In the genomic region with DNA sequence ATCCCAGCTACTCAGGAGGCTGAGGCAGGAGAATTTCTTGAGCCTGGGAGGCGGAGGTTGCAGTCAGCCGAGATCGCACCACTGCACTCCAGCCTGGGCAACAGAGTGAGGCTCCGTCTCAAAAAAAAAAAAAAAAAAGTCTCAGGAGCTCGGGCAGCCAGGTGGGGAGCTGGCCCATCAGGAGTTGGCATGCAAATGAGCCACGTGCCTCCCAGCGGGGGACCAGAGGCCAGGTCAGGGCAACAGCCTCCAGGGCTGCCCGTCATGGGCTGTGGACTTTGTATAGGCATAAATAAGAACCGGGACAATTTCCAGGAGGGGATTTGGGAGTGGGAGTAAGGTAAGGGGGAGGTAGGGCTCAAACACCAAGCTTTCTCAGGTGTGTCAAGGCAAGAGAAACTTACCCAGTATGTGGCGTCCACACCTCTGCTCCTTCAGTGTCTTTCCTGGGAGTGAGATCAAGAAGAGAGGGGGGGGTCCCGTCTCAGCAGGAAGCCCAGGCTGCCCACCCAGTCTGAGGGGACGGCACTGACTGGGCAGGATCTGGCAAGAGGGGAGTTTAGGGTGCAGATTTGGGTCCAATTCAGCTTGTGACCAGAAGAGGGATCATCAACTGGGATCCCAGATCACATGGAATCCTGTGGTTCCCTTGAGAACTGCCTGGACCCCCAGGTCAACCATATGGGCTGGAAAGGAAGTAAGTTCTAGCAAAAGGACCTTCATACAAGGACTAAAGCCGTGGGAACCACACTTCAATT, we compare ENCODE assay signal across 1 cellular context.
TF ChIP-seq lines count a peak whose summit lies in the region.

No MANE protein-coding gene starts in this region.

TF ChIP-seq in HepG2, 621 proteins besides CTCF, POLR2A, EP300 and RAD21 (continued from another document and continues in another):
- TF ChIP-seq, protein P1, sequence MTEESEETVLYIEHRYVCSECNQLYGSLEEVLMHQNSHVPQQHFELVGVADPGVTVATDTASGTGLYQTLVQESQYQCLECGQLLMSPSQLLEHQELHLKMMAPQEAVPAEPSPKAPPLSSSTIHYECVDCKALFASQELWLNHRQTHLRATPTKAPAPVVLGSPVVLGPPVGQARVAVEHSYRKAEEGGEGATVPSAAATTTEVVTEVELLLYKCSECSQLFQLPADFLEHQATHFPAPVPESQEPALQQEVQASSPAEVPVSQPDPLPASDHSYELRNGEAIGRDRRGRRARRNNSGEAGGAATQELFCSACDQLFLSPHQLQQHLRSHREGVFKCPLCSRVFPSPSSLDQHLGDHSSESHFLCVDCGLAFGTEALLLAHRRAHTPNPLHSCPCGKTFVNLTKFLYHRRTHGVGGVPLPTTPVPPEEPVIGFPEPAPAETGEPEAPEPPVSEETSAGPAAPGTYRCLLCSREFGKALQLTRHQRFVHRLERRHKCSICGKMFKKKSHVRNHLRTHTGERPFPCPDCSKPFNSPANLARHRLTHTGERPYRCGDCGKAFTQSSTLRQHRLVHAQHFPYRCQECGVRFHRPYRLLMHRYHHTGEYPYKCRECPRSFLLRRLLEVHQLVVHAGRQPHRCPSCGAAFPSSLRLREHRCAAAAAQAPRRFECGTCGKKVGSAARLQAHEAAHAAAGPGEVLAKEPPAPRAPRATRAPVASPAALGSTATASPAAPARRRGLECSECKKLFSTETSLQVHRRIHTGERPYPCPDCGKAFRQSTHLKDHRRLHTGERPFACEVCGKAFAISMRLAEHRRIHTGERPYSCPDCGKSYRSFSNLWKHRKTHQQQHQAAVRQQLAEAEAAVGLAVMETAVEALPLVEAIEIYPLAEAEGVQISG (CRISPR knock-in tag; IDR thresholded peaks at IDR 0.05) = 0 out of 2 replicates have a peak, but pooled peaks have one; percentile 33
- TF ChIP-seq, protein P2, sequence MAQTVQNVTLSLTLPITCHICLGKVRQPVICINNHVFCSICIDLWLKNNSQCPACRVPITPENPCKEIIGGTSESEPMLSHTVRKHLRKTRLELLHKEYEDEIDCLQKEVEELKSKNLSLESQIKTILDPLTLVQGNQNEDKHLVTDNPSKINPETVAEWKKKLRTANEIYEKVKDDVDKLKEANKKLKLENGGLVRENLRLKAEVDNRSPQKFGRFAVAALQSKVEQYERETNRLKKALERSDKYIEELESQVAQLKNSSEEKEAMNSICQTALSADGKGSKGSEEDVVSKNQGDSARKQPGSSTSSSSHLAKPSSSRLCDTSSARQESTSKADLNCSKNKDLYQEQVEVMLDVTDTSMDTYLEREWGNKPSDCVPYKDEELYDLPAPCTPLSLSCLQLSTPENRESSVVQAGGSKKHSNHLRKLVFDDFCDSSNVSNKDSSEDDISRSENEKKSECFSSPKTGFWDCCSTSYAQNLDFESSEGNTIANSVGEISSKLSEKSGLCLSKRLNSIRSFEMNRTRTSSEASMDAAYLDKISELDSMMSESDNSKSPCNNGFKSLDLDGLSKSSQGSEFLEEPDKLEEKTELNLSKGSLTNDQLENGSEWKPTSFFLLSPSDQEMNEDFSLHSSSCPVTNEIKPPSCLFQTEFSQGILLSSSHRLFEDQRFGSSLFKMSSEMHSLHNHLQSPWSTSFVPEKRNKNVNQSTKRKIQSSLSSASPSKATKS (CRISPR knock-in tag; IDR thresholded peaks at IDR 0.05) = no peak
- TF ChIP-seq ZNF546 (CRISPR knock-in tag; conservative IDR thresholded peaks at IDR 0.05) (no peak), KLF11 (CRISPR knock-in tag; IDR thresholded peaks at IDR 0.05) (no peak), ZBTB38 (CRISPR knock-in tag; IDR thresholded peaks at IDR 0.05) (no peak; the same call in 1 of the 2 replicates), ZNF331 (CRISPR knock-in tag; IDR thresholded peaks at IDR 0.05) (0 out of 2 replicates have a peak, but pooled peaks have one; percentile 46), PCBP1 (IDR thresholded peaks at IDR 0.05; ENCODE audit: borderline replicate concordance, low read depth, low read length) (no peak), SRSF9 (IDR thresholded peaks at IDR 0.05; ENCODE audit: borderline replicate concordance, insufficient read depth, low read depth, low read length, poor library complexity, severe bottlenecking) (no peak), SP1 (IDR thresholded peaks at IDR 0.05) (no peak), SP1 (CRISPR knock-in tag; IDR thresholded peaks at IDR 0.05) (no peak), KDM5A (IDR thresholded peaks at IDR 0.05; ENCODE audit: borderline replicate concordance, low read length) (no peak), ZNF549 (CRISPR knock-in tag; IDR thresholded peaks at IDR 0.05) (no peak), U2AF2 (IDR thresholded peaks at IDR 0.05; ENCODE audit: low read depth, low read length) (no peak), ZNF329 (CRISPR knock-in tag; IDR thresholded peaks at IDR 0.05; ENCODE audit: low read depth) (no peak), MAFF (IDR thresholded peaks at IDR 0.05; ENCODE audit: low read depth, low read length) (no peak), KDM2A (CRISPR knock-in tag; IDR thresholded peaks at IDR 0.05; ENCODE audit: borderline replicate concordance, low read depth) (no peak), TOE1 (CRISPR knock-in tag; IDR thresholded peaks at IDR 0.05) (no peak), HOXA9 (CRISPR knock-in tag; IDR thresholded peaks at IDR 0.05; ENCODE audit: borderline replicate concordance) (no peak), ZNF256 (CRISPR knock-in tag; conservative IDR thresholded peaks at IDR 0.05) (no peak), U2AF1 (optimal IDR thresholded peaks at IDR 0.05; ENCODE audit: low read depth, low read length) (no peak), ZBTB1 (CRISPR knock-in tag; IDR thresholded peaks at IDR 0.05; ENCODE audit: borderline replicate concordance) (no peak), SUZ12 (IDR thresholded peaks at IDR 0.05; ENCODE audit: low read depth, low read length) (no peak), ZNF879 (CRISPR knock-in tag; IDR thresholded peaks at IDR 0.05) (no peak), ZNF317 (CRISPR knock-in tag; IDR thresholded peaks at IDR 0.05) (0 out of 2 replicates have a peak, but pooled peaks have one; percentile 60), ZFAT (CRISPR knock-in tag; conservative IDR thresholded peaks at IDR 0.05) (no peak)
- TF ChIP-seq, protein P3, sequence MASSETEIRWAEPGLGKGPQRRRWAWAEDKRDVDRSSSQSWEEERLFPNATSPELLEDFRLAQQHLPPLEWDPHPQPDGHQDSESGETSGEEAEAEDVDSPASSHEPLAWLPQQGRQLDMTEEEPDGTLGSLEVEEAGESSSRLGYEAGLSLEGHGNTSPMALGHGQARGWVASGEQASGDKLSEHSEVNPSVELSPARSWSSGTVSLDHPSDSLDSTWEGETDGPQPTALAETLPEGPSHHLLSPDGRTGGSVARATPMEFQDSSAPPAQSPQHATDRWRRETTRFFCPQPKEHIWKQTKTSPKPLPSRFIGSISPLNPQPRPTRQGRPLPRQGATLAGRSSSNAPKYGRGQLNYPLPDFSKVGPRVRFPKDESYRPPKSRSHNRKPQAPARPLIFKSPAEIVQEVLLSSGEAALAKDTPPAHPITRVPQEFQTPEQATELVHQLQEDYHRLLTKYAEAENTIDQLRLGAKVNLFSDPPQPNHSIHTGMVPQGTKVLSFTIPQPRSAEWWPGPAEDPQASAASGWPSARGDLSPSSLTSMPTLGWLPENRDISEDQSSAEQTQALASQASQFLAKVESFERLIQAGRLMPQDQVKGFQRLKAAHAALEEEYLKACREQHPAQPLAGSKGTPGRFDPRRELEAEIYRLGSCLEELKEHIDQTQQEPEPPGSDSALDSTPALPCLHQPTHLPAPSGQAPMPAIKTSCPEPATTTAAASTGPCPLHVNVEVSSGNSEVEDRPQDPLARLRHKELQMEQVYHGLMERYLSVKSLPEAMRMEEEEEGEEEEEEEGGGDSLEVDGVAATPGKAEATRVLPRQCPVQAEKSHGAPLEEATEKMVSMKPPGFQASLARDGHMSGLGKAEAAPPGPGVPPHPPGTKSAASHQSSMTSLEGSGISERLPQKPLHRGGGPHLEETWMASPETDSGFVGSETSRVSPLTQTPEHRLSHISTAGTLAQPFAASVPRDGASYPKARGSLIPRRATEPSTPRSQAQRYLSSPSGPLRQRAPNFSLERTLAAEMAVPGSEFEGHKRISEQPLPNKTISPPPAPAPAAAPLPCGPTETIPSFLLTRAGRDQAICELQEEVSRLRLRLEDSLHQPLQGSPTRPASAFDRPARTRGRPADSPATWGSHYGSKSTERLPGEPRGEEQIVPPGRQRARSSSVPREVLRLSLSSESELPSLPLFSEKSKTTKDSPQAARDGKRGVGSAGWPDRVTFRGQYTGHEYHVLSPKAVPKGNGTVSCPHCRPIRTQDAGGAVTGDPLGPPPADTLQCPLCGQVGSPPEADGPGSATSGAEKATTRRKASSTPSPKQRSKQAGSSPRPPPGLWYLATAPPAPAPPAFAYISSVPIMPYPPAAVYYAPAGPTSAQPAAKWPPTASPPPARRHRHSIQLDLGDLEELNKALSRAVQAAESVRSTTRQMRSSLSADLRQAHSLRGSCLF (CRISPR knock-in tag; IDR thresholded peaks at IDR 0.05; ENCODE audit: borderline replicate concordance) = no peak
- TF ChIP-seq, protein P4, sequence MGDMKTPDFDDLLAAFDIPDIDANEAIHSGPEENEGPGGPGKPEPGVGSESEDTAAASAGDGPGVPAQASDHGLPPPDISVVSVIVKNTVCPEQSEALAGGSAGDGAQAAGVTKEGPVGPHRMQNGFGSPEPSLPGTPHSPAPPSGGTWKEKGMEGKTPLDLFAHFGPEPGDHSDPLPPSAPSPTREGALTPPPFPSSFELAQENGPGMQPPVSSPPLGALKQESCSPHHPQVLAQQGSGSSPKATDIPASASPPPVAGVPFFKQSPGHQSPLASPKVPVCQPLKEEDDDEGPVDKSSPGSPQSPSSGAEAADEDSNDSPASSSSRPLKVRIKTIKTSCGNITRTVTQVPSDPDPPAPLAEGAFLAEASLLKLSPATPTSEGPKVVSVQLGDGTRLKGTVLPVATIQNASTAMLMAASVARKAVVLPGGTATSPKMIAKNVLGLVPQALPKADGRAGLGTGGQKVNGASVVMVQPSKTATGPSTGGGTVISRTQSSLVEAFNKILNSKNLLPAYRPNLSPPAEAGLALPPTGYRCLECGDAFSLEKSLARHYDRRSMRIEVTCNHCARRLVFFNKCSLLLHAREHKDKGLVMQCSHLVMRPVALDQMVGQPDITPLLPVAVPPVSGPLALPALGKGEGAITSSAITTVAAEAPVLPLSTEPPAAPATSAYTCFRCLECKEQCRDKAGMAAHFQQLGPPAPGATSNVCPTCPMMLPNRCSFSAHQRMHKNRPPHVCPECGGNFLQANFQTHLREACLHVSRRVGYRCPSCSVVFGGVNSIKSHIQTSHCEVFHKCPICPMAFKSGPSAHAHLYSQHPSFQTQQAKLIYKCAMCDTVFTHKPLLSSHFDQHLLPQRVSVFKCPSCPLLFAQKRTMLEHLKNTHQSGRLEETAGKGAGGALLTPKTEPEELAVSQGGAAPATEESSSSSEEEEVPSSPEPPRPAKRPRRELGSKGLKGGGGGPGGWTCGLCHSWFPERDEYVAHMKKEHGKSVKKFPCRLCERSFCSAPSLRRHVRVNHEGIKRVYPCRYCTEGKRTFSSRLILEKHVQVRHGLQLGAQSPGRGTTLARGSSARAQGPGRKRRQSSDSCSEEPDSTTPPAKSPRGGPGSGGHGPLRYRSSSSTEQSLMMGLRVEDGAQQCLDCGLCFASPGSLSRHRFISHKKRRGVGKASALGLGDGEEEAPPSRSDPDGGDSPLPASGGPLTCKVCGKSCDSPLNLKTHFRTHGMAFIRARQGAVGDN (CRISPR knock-in tag; IDR thresholded peaks at IDR 0.05) = peak; percentile 91
- TF ChIP-seq, protein P5, sequence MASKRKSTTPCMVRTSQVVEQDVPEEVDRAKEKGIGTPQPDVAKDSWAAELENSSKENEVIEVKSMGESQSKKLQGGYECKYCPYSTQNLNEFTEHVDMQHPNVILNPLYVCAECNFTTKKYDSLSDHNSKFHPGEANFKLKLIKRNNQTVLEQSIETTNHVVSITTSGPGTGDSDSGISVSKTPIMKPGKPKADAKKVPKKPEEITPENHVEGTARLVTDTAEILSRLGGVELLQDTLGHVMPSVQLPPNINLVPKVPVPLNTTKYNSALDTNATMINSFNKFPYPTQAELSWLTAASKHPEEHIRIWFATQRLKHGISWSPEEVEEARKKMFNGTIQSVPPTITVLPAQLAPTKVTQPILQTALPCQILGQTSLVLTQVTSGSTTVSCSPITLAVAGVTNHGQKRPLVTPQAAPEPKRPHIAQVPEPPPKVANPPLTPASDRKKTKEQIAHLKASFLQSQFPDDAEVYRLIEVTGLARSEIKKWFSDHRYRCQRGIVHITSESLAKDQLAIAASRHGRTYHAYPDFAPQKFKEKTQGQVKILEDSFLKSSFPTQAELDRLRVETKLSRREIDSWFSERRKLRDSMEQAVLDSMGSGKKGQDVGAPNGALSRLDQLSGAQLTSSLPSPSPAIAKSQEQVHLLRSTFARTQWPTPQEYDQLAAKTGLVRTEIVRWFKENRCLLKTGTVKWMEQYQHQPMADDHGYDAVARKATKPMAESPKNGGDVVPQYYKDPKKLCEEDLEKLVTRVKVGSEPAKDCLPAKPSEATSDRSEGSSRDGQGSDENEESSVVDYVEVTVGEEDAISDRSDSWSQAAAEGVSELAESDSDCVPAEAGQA (IDR thresholded peaks at IDR 0.05; ENCODE audit: low read depth) = no peak
- TF ChIP-seq, protein P5 (CRISPR knock-in tag; IDR thresholded peaks at IDR 0.05; ENCODE audit: borderline replicate concordance) = 0 out of 2 replicates have a peak, but pooled peaks have one; percentile 32
